1 cellular context compared by ENCODE assay signal in the genomic region with DNA sequence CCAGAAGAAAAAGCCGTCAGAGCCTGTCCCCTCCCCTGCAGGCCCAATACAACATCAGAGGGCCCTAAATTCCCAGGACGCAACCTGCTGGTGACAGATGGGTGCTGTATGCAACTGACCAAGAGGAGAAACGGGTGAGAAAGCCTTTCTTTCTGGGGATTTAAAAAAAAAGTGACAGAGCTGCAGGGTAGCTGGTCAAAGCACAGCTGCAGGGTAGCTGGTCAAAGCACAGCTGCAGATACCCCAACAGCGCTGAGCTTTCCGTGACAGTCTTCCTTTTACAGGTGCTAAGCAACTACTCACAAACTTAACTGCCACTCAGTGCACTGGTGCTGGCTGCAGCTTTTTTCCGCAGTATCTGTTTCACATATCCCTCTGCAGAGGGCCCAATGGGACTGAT.
TF ChIP-seq lines count a peak whose summit lies in the region.

No MANE protein-coding gene starts in this region.

TF ChIP-seq in K562, 482 proteins besides CTCF, POLR2A, EP300 and RAD21 (continued from another document):
- TF ChIP-seq RBM17 (IDR thresholded peaks at IDR 0.05; ENCODE audit: borderline replicate concordance, low read depth, low read length) (no peak), SMAD1 (IDR thresholded peaks at IDR 0.05; ENCODE audit: low read depth, low read length, partially characterized antibody) (no peak)
